ENCODE assay signal across 8 cellular contexts in the genomic region with DNA sequence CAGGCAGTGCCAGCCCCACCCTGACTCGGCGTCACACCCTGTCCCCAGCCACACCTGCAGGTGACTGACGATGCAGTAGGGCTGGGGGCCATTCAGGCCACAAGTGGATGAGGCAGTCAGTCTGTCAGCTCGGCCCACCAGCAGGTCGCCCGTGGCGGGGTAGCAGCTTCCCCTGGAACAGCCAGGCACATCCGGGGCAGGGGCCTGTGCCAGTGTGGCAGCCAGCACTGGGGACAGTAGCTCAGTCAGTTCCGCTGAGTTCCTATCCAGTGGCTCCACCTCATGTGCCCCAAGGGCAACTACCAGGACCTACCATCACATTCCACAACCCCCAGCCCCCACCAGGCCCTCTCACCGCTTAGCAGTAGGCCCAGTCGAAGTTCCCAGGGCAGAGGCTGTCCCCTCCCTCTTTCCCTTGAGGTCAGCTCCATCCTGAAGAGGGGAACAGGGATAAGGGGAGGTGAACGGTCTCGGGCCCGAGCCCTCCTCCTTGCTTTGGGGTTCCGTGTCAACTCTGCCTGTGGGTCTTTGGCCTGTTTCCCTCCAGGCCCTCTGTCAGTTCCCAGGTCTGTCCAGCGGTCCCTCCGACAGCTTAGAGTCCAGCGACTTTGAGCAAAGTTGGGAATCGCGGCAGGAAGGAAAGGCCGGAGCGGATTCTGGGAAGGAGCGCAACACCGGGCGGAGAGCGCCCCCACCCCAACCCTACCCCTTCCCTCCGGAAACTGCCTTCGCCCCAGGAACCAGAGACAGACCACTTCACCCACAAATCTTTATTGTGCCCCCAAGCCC. TPM values are rescaled to one million over a fixed set of nuclear protein-coding genes. Genes with fewer than 3 reads are reported as not detected.
A peak's percentile ranks its signal among the peaks of the same experiment; 100 is the strongest.
DNase-seq lines count a peak whose midpoint lies in the region; ATAC-seq lines count a peak whose summit lies in the region.

Gene LAMB2 (minus strand): TSS at position 614 of the 789 bp plus-strand sequence. CDS start 183 bp downstream, at position 431.

- DNase-seq in NCI-H2081 (lab: John Stamatoyannopoulos, UW) (peak; percentile 29 to 41), NCI-H2081 treated with DMSO at 0.1 percent for 48 hours (lab: John Stamatoyannopoulos, UW) (no peak), SW 1271 (lab: John Stamatoyannopoulos, UW) (peak; percentile 24 to 59), fibroblast of peridontal ligament (ENCODE audit: extremely low read depth) (peak; percentile 82), mucosa of gallbladder (ENCODE audit: low spot score) (peak; percentile 78)
- no peak for DNase-seq in activated CD8-positive, alpha-beta memory T cell treated with anti-CD3 and anti-CD28 coated beads, Interleukin-2, amount 50 U/mL, for 48 hours

- no peak for ATAC-seq in GM19395 (IDR thresholded peaks at IDR 0.05; ENCODE audit: unreplicated experiment)

- H3K36me3 ChIP-seq in urinary bladder (ENCODE audit: insufficient read depth): no peaks in the 10 kb centered on the region

- 5% methylated on average over 28 of the region's 28 CpGs for WGBS in urinary bladder

- peak within 1 kb of the TSS; percentile 52 for H3K4me3 ChIP-seq in urinary bladder (ENCODE audit: low read depth, low read length)

- peak within 1 kb of the TSS; percentile 86 for H3K27ac ChIP-seq in urinary bladder (ENCODE audit: low read depth)

- no peaks in the 10 kb centered on the region for H3K4me1 ChIP-seq in urinary bladder (ENCODE audit: insufficient read depth)

RNA-seq across cellular contexts. Expression of gene LAMB2, which starts in this region (rescaled TPM):
- total RNA-seq in mucosa of gallbladder (733 TPM), urinary bladder (429 TPM)
- polyA plus RNA-seq in urinary bladder: 366 TPM

Comparison
In these comparisons a context has a peak if more than half of its experiments do, and no peak if none do; other contexts are left out.
1. DNase-seq: peak in NCI-H2081 (2 of 2), SW 1271 (2 of 2), fibroblast of peridontal ligament (single experiment) and mucosa of gallbladder (single experiment); none in NCI-H2081 treated with DMSO at 0.1 percent for 48 hours (single experiment) and activated CD8-positive, alpha-beta memory T cell treated with anti-CD3 and anti-CD28 coated beads, Interleukin-2, amount 50 U/mL, for 48 hours (single experiment).